In genomic region chr6:147161253-147161973, GRCh38 we compare ENCODE assay signal across 1 cellular context.
A peak's percentile ranks its signal among the peaks of the same experiment; 100 is the strongest.
TF ChIP-seq lines count a peak whose summit lies in the region.

No MANE protein-coding gene starts in this region.

TF ChIP-seq in K562, 482 proteins besides CTCF, POLR2A, EP300 and RAD21 (continued from another document and continues in another):
- TF ChIP-seq, protein P1, sequence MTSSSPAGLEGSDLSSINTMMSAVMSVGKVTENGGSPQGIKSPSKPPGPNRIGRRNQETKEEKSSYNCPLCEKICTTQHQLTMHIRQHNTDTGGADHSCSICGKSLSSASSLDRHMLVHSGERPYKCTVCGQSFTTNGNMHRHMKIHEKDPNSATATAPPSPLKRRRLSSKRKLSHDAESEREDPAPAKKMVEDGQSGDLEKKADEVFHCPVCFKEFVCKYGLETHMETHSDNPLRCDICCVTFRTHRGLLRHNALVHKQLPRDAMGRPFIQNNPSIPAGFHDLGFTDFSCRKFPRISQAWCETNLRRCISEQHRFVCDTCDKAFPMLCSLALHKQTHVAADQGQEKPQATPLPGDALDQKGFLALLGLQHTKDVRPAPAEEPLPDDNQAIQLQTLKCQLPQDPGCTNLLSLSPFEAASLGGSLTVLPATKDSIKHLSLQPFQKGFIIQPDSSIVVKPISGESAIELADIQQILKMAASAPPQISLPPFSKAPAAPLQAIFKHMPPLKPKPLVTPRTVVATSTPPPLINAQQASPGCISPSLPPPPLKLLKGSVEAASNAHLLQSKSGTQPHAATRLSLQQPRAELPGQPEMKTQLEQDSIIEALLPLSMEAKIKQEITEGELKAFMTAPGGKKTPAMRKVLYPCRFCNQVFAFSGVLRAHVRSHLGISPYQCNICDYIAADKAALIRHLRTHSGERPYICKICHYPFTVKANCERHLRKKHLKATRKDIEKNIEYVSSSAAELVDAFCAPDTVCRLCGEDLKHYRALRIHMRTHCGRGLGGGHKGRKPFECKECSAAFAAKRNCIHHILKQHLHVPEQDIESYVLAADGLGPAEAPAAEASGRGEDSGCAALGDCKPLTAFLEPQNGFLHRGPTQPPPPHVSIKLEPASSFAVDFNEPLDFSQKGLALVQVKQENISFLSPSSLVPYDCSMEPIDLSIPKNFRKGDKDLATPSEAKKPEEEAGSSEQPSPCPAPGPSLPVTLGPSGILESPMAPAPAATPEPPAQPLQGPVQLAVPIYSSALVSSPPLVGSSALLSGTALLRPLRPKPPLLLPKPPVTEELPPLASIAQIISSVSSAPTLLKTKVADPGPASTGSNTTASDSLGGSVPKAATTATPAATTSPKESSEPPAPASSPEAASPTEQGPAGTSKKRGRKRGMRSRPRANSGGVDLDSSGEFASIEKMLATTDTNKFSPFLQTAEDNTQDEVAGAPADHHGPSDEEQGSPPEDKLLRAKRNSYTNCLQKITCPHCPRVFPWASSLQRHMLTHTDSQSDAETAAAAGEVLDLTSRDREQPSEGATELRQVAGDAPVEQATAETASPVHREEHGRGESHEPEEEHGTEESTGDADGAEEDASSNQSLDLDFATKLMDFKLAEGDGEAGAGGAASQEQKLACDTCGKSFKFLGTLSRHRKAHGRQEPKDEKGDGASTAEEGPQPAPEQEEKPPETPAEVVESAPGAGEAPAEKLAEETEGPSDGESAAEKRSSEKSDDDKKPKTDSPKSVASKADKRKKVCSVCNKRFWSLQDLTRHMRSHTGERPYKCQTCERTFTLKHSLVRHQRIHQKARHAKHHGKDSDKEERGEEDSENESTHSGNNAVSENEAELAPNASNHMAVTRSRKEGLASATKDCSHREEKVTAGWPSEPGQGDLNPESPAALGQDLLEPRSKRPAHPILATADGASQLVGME (CRISPR knock-in tag; IDR thresholded peaks at IDR 0.05), result no peak
- TF ChIP-seq YBX1 (IDR thresholded peaks at IDR 0.05) (no peak), SMARCA4 (IDR thresholded peaks at IDR 0.05) (no peak), GABPB2 (CRISPR knock-in tag; conservative IDR thresholded peaks at IDR 0.05) (no peak), SAP30 (IDR thresholded peaks at IDR 0.05; ENCODE audit: borderline replicate concordance, insufficient read depth, low read depth, low read length, poor library complexity, severe bottlenecking) (no peak), ZNF175 (CRISPR knock-in tag; IDR thresholded peaks at IDR 0.05; ENCODE audit: low read depth) (peak; percentile 71), ATF3 (IDR thresholded peaks at IDR 0.05) (peak; percentile 53; the same call in 1 of the 2 replicates), ATF3 (CRISPR knock-in tag; conservative IDR thresholded peaks at IDR 0.05) (no peak), ZNF23 (CRISPR knock-in tag; IDR thresholded peaks at IDR 0.05) (no peak), TAF1 (IDR thresholded peaks at IDR 0.05; ENCODE audit: control insufficient read depth, extremely low read depth, insufficient read depth, low read length, severe bottlenecking) (no peak), FIP1L1 (IDR thresholded peaks at IDR 0.05; ENCODE audit: low read depth, low read length, poor library complexity, severe bottlenecking) (no peak), RUNX1 (IDR thresholded peaks at IDR 0.05; ENCODE audit: low read depth) (no peak), EZH2 (IDR thresholded peaks at IDR 0.05; ENCODE audit: borderline replicate concordance, low read depth, low read length) (no peak), ZNF408 (CRISPR knock-in tag; IDR thresholded peaks at IDR 0.05; ENCODE audit: low read depth) (no peak), MNT (conservative IDR thresholded peaks at IDR 0.05) (no peak; a peak in 1 of 4 replicates), ELF4 (CRISPR knock-in tag; IDR thresholded peaks at IDR 0.05) (no peak), SMARCE1 (IDR thresholded peaks at IDR 0.05) (no peak), RBM17 (IDR thresholded peaks at IDR 0.05; ENCODE audit: borderline replicate concordance, low read depth, low read length) (no peak), ZBED1 (IDR thresholded peaks at IDR 0.05) (no peak), CBX1 (IDR thresholded peaks at IDR 0.05; ENCODE audit: low read depth) (no peak), ZNF561 (CRISPR knock-in tag; conservative IDR thresholded peaks at IDR 0.05) (no peak), CHD7 (IDR thresholded peaks at IDR 0.05; ENCODE audit: low read depth, low read length) (no peak), ZKSCAN1 (IDR thresholded peaks at IDR 0.05; ENCODE audit: low read depth, low read length) (no peak), ZNF780A (CRISPR knock-in tag; IDR thresholded peaks at IDR 0.05) (no peak)
- TF ChIP-seq, protein P2, sequence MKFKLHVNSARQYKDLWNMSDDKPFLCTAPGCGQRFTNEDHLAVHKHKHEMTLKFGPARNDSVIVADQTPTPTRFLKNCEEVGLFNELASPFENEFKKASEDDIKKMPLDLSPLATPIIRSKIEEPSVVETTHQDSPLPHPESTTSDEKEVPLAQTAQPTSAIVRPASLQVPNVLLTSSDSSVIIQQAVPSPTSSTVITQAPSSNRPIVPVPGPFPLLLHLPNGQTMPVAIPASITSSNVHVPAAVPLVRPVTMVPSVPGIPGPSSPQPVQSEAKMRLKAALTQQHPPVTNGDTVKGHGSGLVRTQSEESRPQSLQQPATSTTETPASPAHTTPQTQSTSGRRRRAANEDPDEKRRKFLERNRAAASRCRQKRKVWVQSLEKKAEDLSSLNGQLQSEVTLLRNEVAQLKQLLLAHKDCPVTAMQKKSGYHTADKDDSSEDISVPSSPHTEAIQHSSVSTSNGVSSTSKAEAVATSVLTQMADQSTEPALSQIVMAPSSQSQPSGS (CRISPR knock-in tag; IDR thresholded peaks at IDR 0.05), result no peak
- TF ChIP-seq, protein P3, sequence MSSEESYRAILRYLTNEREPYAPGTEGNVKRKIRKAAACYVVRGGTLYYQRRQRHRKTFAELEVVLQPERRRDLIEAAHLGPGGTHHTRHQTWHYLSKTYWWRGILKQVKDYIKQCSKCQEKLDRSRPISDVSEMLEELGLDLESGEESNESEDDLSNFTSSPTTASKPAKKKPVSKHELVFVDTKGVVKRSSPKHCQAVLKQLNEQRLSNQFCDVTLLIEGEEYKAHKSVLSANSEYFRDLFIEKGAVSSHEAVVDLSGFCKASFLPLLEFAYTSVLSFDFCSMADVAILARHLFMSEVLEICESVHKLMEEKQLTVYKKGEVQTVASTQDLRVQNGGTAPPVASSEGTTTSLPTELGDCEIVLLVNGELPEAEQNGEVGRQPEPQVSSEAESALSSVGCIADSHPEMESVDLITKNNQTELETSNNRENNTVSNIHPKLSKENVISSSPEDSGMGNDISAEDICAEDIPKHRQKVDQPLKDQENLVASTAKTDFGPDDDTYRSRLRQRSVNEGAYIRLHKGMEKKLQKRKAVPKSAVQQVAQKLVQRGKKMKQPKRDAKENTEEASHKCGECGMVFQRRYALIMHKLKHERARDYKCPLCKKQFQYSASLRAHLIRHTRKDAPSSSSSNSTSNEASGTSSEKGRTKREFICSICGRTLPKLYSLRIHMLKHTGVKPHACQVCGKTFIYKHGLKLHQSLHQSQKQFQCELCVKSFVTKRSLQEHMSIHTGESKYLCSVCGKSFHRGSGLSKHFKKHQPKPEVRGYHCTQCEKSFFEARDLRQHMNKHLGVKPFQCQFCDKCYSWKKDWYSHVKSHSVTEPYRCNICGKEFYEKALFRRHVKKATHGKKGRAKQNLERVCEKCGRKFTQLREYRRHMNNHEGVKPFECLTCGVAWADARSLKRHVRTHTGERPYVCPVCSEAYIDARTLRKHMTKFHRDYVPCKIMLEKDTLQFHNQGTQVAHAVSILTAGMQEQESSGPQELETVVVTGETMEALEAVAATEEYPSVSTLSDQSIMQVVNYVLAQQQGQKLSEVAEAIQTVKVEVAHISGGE (CRISPR knock-in tag; IDR thresholded peaks at IDR 0.05), result 0 out of 6 replicates have a peak, but pooled peaks of 1 of the 3 experiments have one; percentile 36
- TF ChIP-seq, protein P4, sequence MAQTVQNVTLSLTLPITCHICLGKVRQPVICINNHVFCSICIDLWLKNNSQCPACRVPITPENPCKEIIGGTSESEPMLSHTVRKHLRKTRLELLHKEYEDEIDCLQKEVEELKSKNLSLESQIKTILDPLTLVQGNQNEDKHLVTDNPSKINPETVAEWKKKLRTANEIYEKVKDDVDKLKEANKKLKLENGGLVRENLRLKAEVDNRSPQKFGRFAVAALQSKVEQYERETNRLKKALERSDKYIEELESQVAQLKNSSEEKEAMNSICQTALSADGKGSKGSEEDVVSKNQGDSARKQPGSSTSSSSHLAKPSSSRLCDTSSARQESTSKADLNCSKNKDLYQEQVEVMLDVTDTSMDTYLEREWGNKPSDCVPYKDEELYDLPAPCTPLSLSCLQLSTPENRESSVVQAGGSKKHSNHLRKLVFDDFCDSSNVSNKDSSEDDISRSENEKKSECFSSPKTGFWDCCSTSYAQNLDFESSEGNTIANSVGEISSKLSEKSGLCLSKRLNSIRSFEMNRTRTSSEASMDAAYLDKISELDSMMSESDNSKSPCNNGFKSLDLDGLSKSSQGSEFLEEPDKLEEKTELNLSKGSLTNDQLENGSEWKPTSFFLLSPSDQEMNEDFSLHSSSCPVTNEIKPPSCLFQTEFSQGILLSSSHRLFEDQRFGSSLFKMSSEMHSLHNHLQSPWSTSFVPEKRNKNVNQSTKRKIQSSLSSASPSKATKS (CRISPR knock-in tag; IDR thresholded peaks at IDR 0.05), result no peak
